9 cellular contexts compared by ENCODE assay signal in genomic region chr9:83432104-83432627, GRCh38.
A peak's percentile ranks its signal among the peaks of the same experiment; 100 is the strongest.
DNase-seq lines count a peak whose midpoint lies in the region; ATAC-seq lines count a peak whose summit lies in the region.
"Had no signal": no experiment of that assay in that cellular context is flagged by ENCODE, and none has a peak within 500 bp of the region (broad histone marks: within the 10 kb centered on the region; RNA-seq: fewer than 3 reads in every experiment).

No MANE protein-coding gene starts in this region.

- no peak overlapping the region for H3K27ac Mint-ChIP-seq in activated CD8-positive, alpha-beta memory T cell treated with anti-CD3 and anti-CD28 coated beads, Interleukin-2, amount 10 ng/mL, durations not matched to agents 7 days and 5 days

- DNase-seq in GM03348 (ENCODE audit: low spot score) (peak; percentile 45), amygdala (lab: John Stamatoyannopoulos, UW) (peak in 38 of 56 donors; percentile 5 to 60 (median 29)), hypothalamus (lab: John Stamatoyannopoulos, UW) (peak in 36 of 51 donors; percentile 4 to 76 (median 37)), renal cortical epithelial cell (ENCODE audit: low read depth) (peak; percentile 87), NCI-H1930 (lab: John Stamatoyannopoulos, UW) (no peak)
- no peak for DNase-seq in activated CD8-positive, alpha-beta memory T cell treated with anti-CD3 and anti-CD28 coated beads, Interleukin-2, amount 10 ng/mL, durations not matched to agents 7 days and 5 days
- DNase-seq in activated CD4-positive, CD25-positive, alpha-beta regulatory T cell treated with anti-CD3 and anti-CD28 coated beads, Interleukin-2, amount 50 U/mL, for 72 hours: no peak
- DNase-seq: activated CD4-positive, alpha-beta T cell treated with anti-CD3 and anti-CD28 coated beads, Interleukin-2, amount 50 U/mL, for 4 hours had no signal

- CTCF ChIA-PET in activated CD8-positive, alpha-beta memory T cell treated with anti-CD3 and anti-CD28 coated beads, Interleukin-2, amount 10 ng/mL, durations not matched to agents 7 days and 5 days (lab: Charles Lee): no interaction called here

- no peaks in the 10 kb centered on the region for H3K36me3 Mint-ChIP-seq in activated CD8-positive, alpha-beta memory T cell treated with anti-CD3 and anti-CD28 coated beads, Interleukin-2, amount 10 ng/mL, durations not matched to agents 7 days and 5 days

- H3K27me3 Mint-ChIP-seq in activated CD8-positive, alpha-beta memory T cell treated with anti-CD3 and anti-CD28 coated beads, Interleukin-2, amount 10 ng/mL, durations not matched to agents 7 days and 5 days: peaks cover 2% of the 10 kb centered on the region

- H3K4me3 Mint-ChIP-seq in activated CD8-positive, alpha-beta memory T cell treated with anti-CD3 and anti-CD28 coated beads, Interleukin-2, amount 10 ng/mL, durations not matched to agents 7 days and 5 days: no peak overlapping the region

- ATAC-seq in activated CD8-positive, alpha-beta memory T cell treated with anti-CD3 and anti-CD28 coated beads, Interleukin-2, amount 10 ng/mL, durations not matched to agents 7 days and 5 days: no peak
- no peak for ATAC-seq in activated CD4-positive, CD25-positive, alpha-beta regulatory T cell treated with anti-CD3 and anti-CD28 coated beads, Interleukin-2, amount 50 U/mL, for 24 hours

- no peaks in the 10 kb centered on the region for H3K9me3 Mint-ChIP-seq in activated CD8-positive, alpha-beta memory T cell treated with anti-CD3 and anti-CD28 coated beads, Interleukin-2, amount 10 ng/mL, durations not matched to agents 7 days and 5 days (ENCODE audit: low read depth)

- no peaks in the 10 kb centered on the region for H3K4me1 Mint-ChIP-seq in activated CD8-positive, alpha-beta memory T cell treated with anti-CD3 and anti-CD28 coated beads, Interleukin-2, amount 10 ng/mL, durations not matched to agents 7 days and 5 days

Comparison
In these comparisons a context has a peak if more than half of its experiments do, and no peak if none do; other contexts are left out.
1. DNase-seq: peak in GM03348 (single experiment), amygdala (38 of 56), hypothalamus (36 of 51) and renal cortical epithelial cell (single experiment); none in activated CD8-positive, alpha-beta memory T cell treated with anti-CD3 and anti-CD28 coated beads, Interleukin-2, amount 10 ng/mL, durations not matched to agents 7 days and 5 days (single experiment), NCI-H1930 (0 of 2) and activated CD4-positive, CD25-positive, alpha-beta regulatory T cell treated with anti-CD3 and anti-CD28 coated beads, Interleukin-2, amount 50 U/mL, for 72 hours (single experiment).